ENCODE assay signal across 11 cellular contexts in genomic region chr18:50312296-50313030, GRCh38. TPM values are rescaled to one million over a fixed set of nuclear protein-coding genes. Genes with fewer than 3 reads are reported as not detected.
DNase-seq lines count a peak whose midpoint lies in the region; ATAC-seq, FAIRE-seq and TF ChIP-seq lines count a peak whose summit lies in the region.
"Had no signal": no experiment of that assay in that cellular context is flagged by ENCODE, and none has a peak within 500 bp of the region (broad histone marks: within the 10 kb centered on the region; RNA-seq: fewer than 3 reads in every experiment).

No MANE protein-coding gene starts in this region.

- peaks cover 13% of the 10 kb centered on the region for H3K4me1 Mint-ChIP-seq in activated T-cell treated with anti-CD3 and anti-CD28 coated beads, Interleukin-2, amount 50 U/mL, for 24 hours (ENCODE audit: low read depth)

- ATAC-seq in GM21360 (IDR thresholded peaks at IDR 0.05; ENCODE audit: unreplicated experiment) (peak; percentile 57), HG03064 (IDR thresholded peaks at IDR 0.05; ENCODE audit: low read depth, unreplicated experiment) (peak; percentile 56), left colon (no peak), upper lobe of right lung (no peak)

- peaks cover 76% of the 10 kb centered on the region for H3K4me1 ChIP-seq in OCI-LY3 (ENCODE audit: low read length)
- no peaks in the 10 kb centered on the region for H3K4me1 ChIP-seq in upper lobe of right lung

- TF ChIP-seq CTCF in OCI-LY3 (IDR thresholded peaks at IDR 0.05; ENCODE audit: low read depth, low read length) (no peak), GM13976 (IDR thresholded peaks at IDR 0.05; ENCODE audit: borderline replicate concordance, control extremely low read depth, extremely low read depth, insufficient read depth, missing control alignments) (no peak), upper lobe of right lung (IDR thresholded peaks at IDR 0.05) (no peak)

- FAIRE-seq in GM12891 (lab: Jason Lieb, UNC) = peak; percentile 94

- peak overlapping the region; percentile 53 for H3K9ac ChIP-seq in OCI-LY3 (ENCODE audit: low read length)

- H3K9me3 ChIP-seq in OCI-LY3 (ENCODE audit: insufficient read depth, low read length) = no peaks in the 10 kb centered on the region
- H3K9me3 ChIP-seq in upper lobe of right lung = no peaks in the 10 kb centered on the region
- H3K9me3 ChIP-seq: sigmoid colon had no signal

- H2AFZ ChIP-seq in OCI-LY3 (ENCODE audit: low read depth, low read length) = no peak overlapping the region

- H3K36me3 ChIP-seq in OCI-LY3 (replicated peaks; ENCODE audit: low read depth, low read length) (no peaks in the 10 kb centered on the region), upper lobe of right lung (no peaks in the 10 kb centered on the region)
- H3K36me3 ChIP-seq: sigmoid colon had no signal

- H3K4me3 Mint-ChIP-seq in activated T-cell treated with anti-CD3 and anti-CD28 coated beads, Interleukin-2, amount 50 U/mL, for 24 hours = no peak overlapping the region

- H3K4me3 ChIP-seq in OCI-LY3 (ENCODE audit: low read length) = peak overlapping the region; percentile 15
- no peak overlapping the region for H3K4me3 ChIP-seq in upper lobe of right lung
- H3K4me3 ChIP-seq: sigmoid colon had no signal

- H3K4me2 ChIP-seq in OCI-LY3 (ENCODE audit: low read length) = peak overlapping the region; percentile 57

- H3K9me3 Mint-ChIP-seq in activated T-cell treated with anti-CD3 and anti-CD28 coated beads, Interleukin-2, amount 50 U/mL, for 24 hours = no peaks in the 10 kb centered on the region

- no peaks in the 10 kb centered on the region for H3K79me2 ChIP-seq in OCI-LY3 (ENCODE audit: low read length)

- DNase-seq in GM12891 (ENCODE audit: insufficient read length, low spot score) (no peak), left colon (no peak), GM13976 (ENCODE audit: low spot score) (no peak), upper lobe of right lung (no peak)
- no peak for DNase-seq in activated T-cell treated with anti-CD3 and anti-CD28 coated beads, Interleukin-2, amount 50 U/mL, for 24 hours
- DNase-seq: activated CD4-positive, alpha-beta T cell treated with anti-CD3 and anti-CD28 coated beads, Interleukin-2, amount 50 U/mL, for 1 hour; Right ventricle myocardium superior; sigmoid colon had no signal

- no peaks in the 10 kb centered on the region for H4K20me1 ChIP-seq in OCI-LY3 (ENCODE audit: insufficient read depth, low read length)

- H3K27me3 ChIP-seq in OCI-LY3 (ENCODE audit: low read depth, low read length) (no peaks in the 10 kb centered on the region), upper lobe of right lung (peaks cover 26% of the 10 kb centered on the region)

- intact Hi-C loops in left colon (cut with DNase I, micrococcal nuclease) = no loop called here
- intact Hi-C loops in upper lobe of right lung (cut with DNase I) = no loop called here

- H3K36me3 Mint-ChIP-seq in activated T-cell treated with anti-CD3 and anti-CD28 coated beads, Interleukin-2, amount 50 U/mL, for 24 hours (ENCODE audit: low read depth) = no peaks in the 10 kb centered on the region

- H3K27ac Mint-ChIP-seq in activated T-cell treated with anti-CD3 and anti-CD28 coated beads, Interleukin-2, amount 50 U/mL, for 24 hours = no peak overlapping the region

- peaks cover 16% of the 10 kb centered on the region for H3K27me3 Mint-ChIP-seq in activated T-cell treated with anti-CD3 and anti-CD28 coated beads, Interleukin-2, amount 50 U/mL, for 24 hours

- TF ChIP-seq POLR2A in GM12891 (IDR thresholded peaks at IDR 0.05; ENCODE audit: low read depth, low read length) = no peak

- in situ Hi-C loops in GM13976 (cut with MboI; ENCODE audit: low sequenced_read_pairs, unreplicated experiment) = no loop called here

- H3K27ac ChIP-seq in OCI-LY3 (ENCODE audit: low read length) = peak overlapping the region; percentile 84
- H3K27ac ChIP-seq in upper lobe of right lung = no peak overlapping the region
- H3K27ac ChIP-seq: sigmoid colon had no signal

TF ChIP-seq in GM12891, 5 proteins besides CTCF, POLR2A, EP300 and RAD21:
- TF ChIP-seq SPI1 (IDR thresholded peaks at IDR 0.05; ENCODE audit: low read depth, low read length) = peak; percentile 52; the same call in 1 of the 2 replicates
- TF ChIP-seq POU2F2 (IDR thresholded peaks at IDR 0.05; ENCODE audit: low read depth, low read length) = no peak

RNA-seq across cellular contexts. Expression of gene CXXC1, which starts 25.0 kb away (rescaled TPM):
- polyA plus RNA-seq in GM12891 (2012; ENCODE audit: low read depth, missing spikeins) = 107 TPM
- 10 to 100 TPM; 67.1 to 81.0 TPM for total RNA-seq in left colon
- 75.9 TPM for total RNA-seq in upper lobe of right lung

RNA-seq across cellular contexts. Expression of gene MBD1, which starts 31.1 kb away (rescaled TPM):
- 63.6 TPM for polyA plus RNA-seq in GM12891 (2012; ENCODE audit: low read depth, missing spikeins)
- total RNA-seq in left colon (10 to 100 TPM; 66.4 to 68.0 TPM), upper lobe of right lung (56.3 TPM)

RNA-seq across cellular contexts. Expression of gene CFAP53, which starts 46.2 kb away (rescaled TPM):
- polyA plus RNA-seq in GM12891 (2012; ENCODE audit: low read depth, missing spikeins) = 0.22 TPM
- total RNA-seq in left colon (under 1 TPM; 0.24 to 0.28 TPM), upper lobe of right lung (not detected)

Comparison
In these comparisons a context has a peak if more than half of its experiments do, and no peak if none do; other contexts are left out.
1. ATAC-seq: peak in GM21360 (single experiment) and HG03064 (single experiment); none in left colon (single experiment) and upper lobe of right lung (single experiment).